In genomic region chr2:96505231-96505889, GRCh38 we compare ENCODE assay signal across 8 cellular contexts. TPM values are rescaled to one million over a fixed set of nuclear protein-coding genes. Genes with fewer than 3 reads are reported as not detected.
DNase-seq lines count a peak whose midpoint lies in the region; ATAC-seq and TF ChIP-seq lines count a peak whose summit lies in the region.
"Had no signal": no experiment of that assay in that cellular context is flagged by ENCODE, and none has a peak within 500 bp of the region (broad histone marks: within the 10 kb centered on the region; RNA-seq: fewer than 3 reads in every experiment).

NEURL3 (minus strand) TSS chr2:96505357; CDS start chr2:96505286, 71 bp downstream.

- no peak for TF ChIP-seq POLR2A in adrenal gland (IDR thresholded peaks at IDR 0.05)

- no peaks in the 10 kb centered on the region; the same call in 2 of the 3 replicates for H3K9me3 Mint-ChIP-seq in GM23338
- H3K9me3 Mint-ChIP-seq in natural killer cell treated with Interleukin-12 subunit alpha and Interleukin-12 subunit beta and Interleukin-15 and Interleukin-18, amount 100 ng/mL, for 72 hours, result no peaks in the 10 kb centered on the region

- H3K36me3 ChIP-seq in GM23338 (ENCODE audit: insufficient read depth) (no peaks in the 10 kb centered on the region; the same call in 1 of the 2 replicates), Panc1 (ENCODE audit: control insufficient read depth, insufficient read depth, low read length) (no peaks in the 10 kb centered on the region), adrenal gland (replicated peaks in 1 of 2) (no peaks in the 10 kb centered on the region)

- no peak within 1 kb of the TSS for H3K4me3 ChIP-seq in GM23338
- no peak within 1 kb of the TSS for H3K4me3 ChIP-seq in Panc1 (ENCODE audit: low read depth in 2 of 2, low read length in 2 of 2)
- no peak within 1 kb of the TSS for H3K4me3 ChIP-seq in fibroblast of mammary gland (ENCODE audit: control insufficient read depth, low read depth, low read length)
- H3K4me3 ChIP-seq in adrenal gland, result no peak within 1 kb of the TSS

- H3K27me3 Mint-ChIP-seq in GM23338 (ENCODE audit: insufficient read depth, low read depth, poor library complexity), result peaks cover 26% of the 10 kb centered on the region
- peaks cover 5 to 8% of the 10 kb centered on the region in 2 donors for H3K27me3 Mint-ChIP-seq in natural killer cell treated with Interleukin-12 subunit alpha and Interleukin-12 subunit beta and Interleukin-15 and Interleukin-18, amount 100 ng/mL, for 72 hours

- H2AFZ ChIP-seq in GM23338, result peak within 1 kb of the TSS; percentile 38; the same call in 1 of the 2 replicates

- H3K4me1 ChIP-seq in GM23338 (ENCODE audit: insufficient read depth), result peaks cover 3% of the 10 kb centered on the region; the same call in 1 of the 2 replicates
- peaks cover 66% of the 10 kb centered on the region for H3K4me1 ChIP-seq in Panc1 (ENCODE audit: control insufficient read depth, insufficient read depth, low read length)
- peaks cover 3 to 9% of the 10 kb centered on the region in 2 donors for H3K4me1 ChIP-seq in adrenal gland (replicated peaks in 1 of 2)

- POLR2A ChIA-PET in Panc1 (lab: Charles Lee), result no interaction called here

- ATAC-seq in GM23338 (no peak), Panc1 (peak; percentile 40), HG03025 (IDR thresholded peaks at IDR 0.05; ENCODE audit: low FRiP score, unreplicated experiment) (no peak)
- no peak for ATAC-seq in natural killer cell treated with Interleukin-12 subunit alpha and Interleukin-12 subunit beta and Interleukin-15 and Interleukin-18, amount 100 ng/mL, for 72 hours

- no peaks in the 10 kb centered on the region; the same call in 2 of the 3 replicates for H3K36me3 Mint-ChIP-seq in GM23338 (ENCODE audit: low read depth)
- H3K36me3 Mint-ChIP-seq in natural killer cell treated with Interleukin-12 subunit alpha and Interleukin-12 subunit beta and Interleukin-15 and Interleukin-18, amount 100 ng/mL, for 72 hours, result no peaks in the 10 kb centered on the region

- no peak within 1 kb of the TSS for H3K4me3 Mint-ChIP-seq in GM23338
- no peak within 1 kb of the TSS for H3K4me3 Mint-ChIP-seq in natural killer cell treated with Interleukin-12 subunit alpha and Interleukin-12 subunit beta and Interleukin-15 and Interleukin-18, amount 100 ng/mL, for 72 hours

- no peaks in the 10 kb centered on the region for H3K9me2 ChIP-seq in GM23338 (ENCODE audit: insufficient read depth)

- in situ Hi-C loops in Panc1 (cut with HindIII; ENCODE audit: low pct_unique_long_range_greater_than_20kb, low sequenced_read_pairs), result no loop called here

- H3K27ac ChIP-seq in GM23338 (ENCODE audit: low read depth), result no peak within 1 kb of the TSS
- H3K27ac ChIP-seq in Panc1 (ENCODE audit: low read length), result peak within 1 kb of the TSS; percentile 82
- H3K27ac ChIP-seq in adrenal gland, result no peak within 1 kb of the TSS

- peaks cover 23% of the 10 kb centered on the region for H3K4me1 Mint-ChIP-seq in GM23338
- H3K4me1 Mint-ChIP-seq in natural killer cell treated with Interleukin-12 subunit alpha and Interleukin-12 subunit beta and Interleukin-15 and Interleukin-18, amount 100 ng/mL, for 72 hours (ENCODE audit: low read depth in 2 of 2), result peaks cover 38 to 41% of the 10 kb centered on the region in 2 donors

- no peak within 1 kb of the TSS for H3K27ac Mint-ChIP-seq in GM23338
- no peak within 1 kb of the TSS for H3K27ac Mint-ChIP-seq in natural killer cell treated with Interleukin-12 subunit alpha and Interleukin-12 subunit beta and Interleukin-15 and Interleukin-18, amount 100 ng/mL, for 72 hours

- WGBS in adrenal gland, 4 donors, result 55 to 74% (median 68%) methylated on average over 7 to 9 of the region's 9 CpGs

- CTCF ChIA-PET in Panc1 (lab: Charles Lee), result interaction anchor here (0.6 to 0.9 kb wide), 2 partner anchors 95 to 96 kb away, joined by 3 read pairs; no protein-coding TSS in a partner anchor

- no TSS peak for BruUV-seq in Panc1 (replicated peaks; lab: Mats Ljungman, UMichigan)

- no peaks in the 10 kb centered on the region for H4K20me1 ChIP-seq in GM23338 (replicated peaks; ENCODE audit: insufficient read depth)

- DNase-seq in GM23338 (ENCODE audit: low spot score), result no peak
- DNase-seq in Panc1 (ENCODE audit: low read depth, low spot score), result no peak
- DNase-seq in fibroblast of mammary gland (ENCODE audit: low read depth), result peak; percentile 50
- DNase-seq in renal cortical epithelial cell (ENCODE audit: low read depth), result peak; percentile 97
- no peak for DNase-seq in natural killer cell treated with Interleukin-12 subunit alpha and Interleukin-12 subunit beta and Interleukin-15 and Interleukin-18, amount 100 ng/mL, for 72 hours (ENCODE audit: low spot score)
- DNase-seq in adrenal gland, result no peak
- DNase-seq: NCI-H1436 treated with DMSO at 0.1 percent for 48 hours had no signal

- H3K79me2 ChIP-seq in GM23338 (replicated peaks; ENCODE audit: insufficient read depth), result no peaks in the 10 kb centered on the region

- TF ChIP-seq CTCF in GM23338 (conservative IDR thresholded peaks at IDR 0.05; ENCODE audit: low read depth in 2 of 2) (no peak), Panc1 (IDR thresholded peaks at IDR 0.05) (no peak), fibroblast of mammary gland (conservative IDR thresholded peaks at IDR 0.05; ENCODE audit: control insufficient read depth, insufficient read depth, low read depth, low read length) (no peak), adrenal gland (IDR thresholded peaks at IDR 0.05) (no peak)

- H3F3A ChIP-seq in GM23338 (replicated peaks; ENCODE audit: low read depth), result 0 out of 2 replicates have a peak, but pooled peaks cover 2% of the 10 kb centered on the region

- H3K4me2 ChIP-seq in GM23338, result no peak within 1 kb of the TSS

- H3K27me3 ChIP-seq in GM23338 (ENCODE audit: insufficient read depth) (peaks cover 15% of the 10 kb centered on the region), Panc1 (ENCODE audit: control insufficient read depth, insufficient read depth, low read length) (no peaks in the 10 kb centered on the region), adrenal gland (peaks cover 8% of the 10 kb centered on the region)

- intact Hi-C loops in Panc1 (cut with micrococcal nuclease; ENCODE audit: unreplicated experiment) (loop anchor here (10.0 kb wide), 1 partner anchor 141 kb away; no protein-coding TSS in a partner anchor), adrenal gland (cut with DNase I) (loop anchor here (5.0 to 10.0 kb wide), 3 partner anchors 33 to 191 kb away; no protein-coding TSS in a partner anchor)

- no peaks in the 10 kb centered on the region for H3K9me3 ChIP-seq in Panc1 (ENCODE audit: control insufficient read depth, insufficient read depth, low read depth, low read length)
- no peaks in the 10 kb centered on the region for H3K9me3 ChIP-seq in adrenal gland (replicated peaks in 1 of 3)

TF ChIP-seq in GM23338, 12 proteins besides CTCF, POLR2A, EP300 and RAD21 (continues in another document):
- TF ChIP-seq JUNB (IDR thresholded peaks at IDR 0.05; ENCODE audit: unreplicated experiment) (no peak), POLR2AphosphoS5 (IDR thresholded peaks at IDR 0.05; ENCODE audit: low read depth) (no peak), EZH2 (IDR thresholded peaks at IDR 0.05; ENCODE audit: low read depth, unreplicated experiment) (no peak), NANOG (IDR thresholded peaks at IDR 0.05; ENCODE audit: borderline replicate concordance) (no peak)

RNA-seq across cellular contexts. Expression of gene NEURL3, which starts in this region (rescaled TPM):
- not detected in 2 replicates for total RNA-seq in GM23338 (2014; rRNA removed; shearing (Covaris generic))
- polyA plus RNA-seq in GM23338 (2016; fragmentation: Nextera tagmentation; extraction: Ambion mirVana) (0.21 TPM in 1 of 2 replicates, not detected in the other), adrenal gland (under 1 TPM in 2 of 3 donors, not detected in 1; 0.03 to 0.24 TPM)
- total RNA-seq in Panc1 (2021; ENCODE audit: unreplicated experiment) (1.2 TPM), renal cortical epithelial cell (9.0 and 31.1 TPM in 2 replicates), adrenal gland (under 1 TPM in 1 of 8 donors, not detected in 7; 0.41 TPM)
- polyA plus RNA-seq in Panc1 (2012; ENCODE audit: insufficient read length), result 1.1 TPM
- total RNA-seq in natural killer cell treated with Interleukin-12 subunit alpha and Interleukin-12 subunit beta and Interleukin-15 and Interleukin-18, amount 100 ng/mL, for 72 hours, result under 1 TPM in 1 of 2 donors, not detected in 1; 0.64 TPM

Comparison
In these comparisons a context has a peak if more than half of its experiments do, and no peak if none do; other contexts are left out.
1. DNase-seq: peak in fibroblast of mammary gland (single experiment) and renal cortical epithelial cell (single experiment); none in GM23338 (single experiment), Panc1 (single experiment), natural killer cell treated with Interleukin-12 subunit alpha and Interleukin-12 subunit beta and Interleukin-15 and Interleukin-18, amount 100 ng/mL, for 72 hours (single experiment) and adrenal gland (0 of 7).